9 cellular contexts compared by ENCODE assay signal in genomic region chr11:45885921-45886721, GRCh38. TPM values are rescaled to one million over a fixed set of nuclear protein-coding genes. Genes with fewer than 3 reads are reported as not detected.
A peak's percentile ranks its signal among the peaks of the same experiment; 100 is the strongest.
DNase-seq lines count a peak whose midpoint lies in the region; ATAC-seq, FAIRE-seq and TF ChIP-seq lines count a peak whose summit lies in the region.
"Had no signal": no experiment of that assay in that cellular context is flagged by ENCODE, and none has a peak within 500 bp of the region (broad histone marks: within the 10 kb centered on the region; RNA-seq: fewer than 3 reads in every experiment).

No MANE protein-coding gene starts in this region.

- CTCF ChIA-PET in SK-N-SH (lab: Yijun Ruan, JAX) = interaction anchor here (0.9 to 3.8 kb wide), 3 partner anchors 13 to 79 kb away, joined by 3 to 25 read pairs (median 3); no protein-coding TSS in a partner anchor

- H3K27ac ChIP-seq in SK-N-SH (ENCODE audit: low read depth in 2 of 2, low read length in 1 of 2) (peak overlapping the region in 1 of 2 experiments; percentile 63; a peak in 1 of 4 replicates), right atrium auricular region (no peak overlapping the region)

- ATAC-seq in HG02981 (IDR thresholded peaks at IDR 0.05; ENCODE audit: unreplicated experiment) = no peak

- H3K27me3 ChIP-seq in SK-N-SH (ENCODE audit: insufficient read depth) = no peaks in the 10 kb centered on the region
- H3K27me3 ChIP-seq in right atrium auricular region = no peaks in the 10 kb centered on the region
- H3K27me3 ChIP-seq in skeletal muscle satellite cell (ENCODE audit: control insufficient read depth, insufficient read depth, low read length) = peaks cover 27% of the 10 kb centered on the region

- 0 out of 2 replicates have a peak overlapping the region, but pooled peaks have one; percentile 14 for H3K9ac ChIP-seq in SK-N-SH
- H3K9ac ChIP-seq in skeletal muscle satellite cell (ENCODE audit: low read depth, low read length) = no peak overlapping the region

- POLR2A ChIA-PET in SK-N-SH (lab: Yijun Ruan, JAX) = interaction anchor here (0.9 kb wide), 1 partner anchor 32 kb away, joined by 3 read pairs; no protein-coding TSS in a partner anchor

- H3F3A ChIP-seq in SK-N-SH (replicated peaks; ENCODE audit: insufficient read depth) = no peaks in the 10 kb centered on the region

- TF ChIP-seq RAD21 in SK-N-SH (IDR thresholded peaks at IDR 0.05; ENCODE audit: low read length) = no peak

- H3K4me3 ChIP-seq in SK-N-SH (ENCODE audit: low read depth in 2 of 2, low read length in 1 of 2) (peak overlapping the region; percentile 66 to 67), right atrium auricular region (peak overlapping the region; percentile 39 to 62), skeletal muscle satellite cell (ENCODE audit: low read length) (peak overlapping the region; percentile 64)

- no peak for TF ChIP-seq EP300 in SK-N-SH (IDR thresholded peaks at IDR 0.05; ENCODE audit: borderline replicate concordance in 1 of 2, low read depth in 1 of 2, low read length in 1 of 2)

- no peaks in the 10 kb centered on the region for H3K9me2 ChIP-seq in SK-N-SH

- peaks cover 16% of the 10 kb centered on the region for H4K20me1 ChIP-seq in SK-N-SH (ENCODE audit: insufficient read depth)

- H3K79me2 ChIP-seq in SK-N-SH (ENCODE audit: insufficient read depth) = no peaks in the 10 kb centered on the region

- DNase-seq in DMS53 (lab: John Stamatoyannopoulos, UW) (peak; percentile 63), DMS53 treated with DMSO at 0.1 percent for 48 hours (lab: John Stamatoyannopoulos, UW; ENCODE audit: unreplicated experiment) (no peak), SK-N-SH (peak; percentile 78), right atrium auricular region (ENCODE audit: low spot score) (no peak), GOT3 (lab: John Stamatoyannopoulos, UW) (no peak), GM19239 (ENCODE audit: insufficient read length, low spot score) (no peak)

- H3K36me3 ChIP-seq in SK-N-SH (replicated peaks in 1 of 2; ENCODE audit: control insufficient read depth in 1 of 2, insufficient read depth in 2 of 2, low read length in 1 of 2) (peaks cover 0 to 4% of the 10 kb centered on the region in 2 experiments), right atrium auricular region (peaks cover 18% of the 10 kb centered on the region), skeletal muscle satellite cell (ENCODE audit: insufficient read depth, low read length) (peaks cover 9% of the 10 kb centered on the region)

- TF ChIP-seq CTCF in SK-N-SH (IDR thresholded peaks at IDR 0.05) = no peak
- TF ChIP-seq CTCF in right atrium auricular region (IDR thresholded peaks at IDR 0.05) = no peak

- H2AFZ ChIP-seq in SK-N-SH (ENCODE audit: low read depth) = 0 out of 2 replicates have a peak overlapping the region, but pooled peaks have one; percentile 16

- peak overlapping the region; percentile 93 for H3K4me2 ChIP-seq in SK-N-SH
- peak overlapping the region; percentile 79 for H3K4me2 ChIP-seq in skeletal muscle satellite cell (ENCODE audit: low read length)

- H3K9me3 ChIP-seq in SK-N-SH = no peaks in the 10 kb centered on the region
- no peaks in the 10 kb centered on the region for H3K9me3 ChIP-seq in right atrium auricular region
- H3K9me3 ChIP-seq in skeletal muscle satellite cell (replicated peaks; ENCODE audit: low read length) = no peaks in the 10 kb centered on the region

- FAIRE-seq in GM19239 (lab: Jason Lieb, UNC) = no peak

- H3K4me1 ChIP-seq in SK-N-SH (ENCODE audit: control insufficient read depth in 1 of 2, insufficient read depth in 2 of 2, low read depth in 1 of 2, low read length in 1 of 2) (peaks cover 3 to 48% of the 10 kb centered on the region in 2 experiments), right atrium auricular region (peaks cover 0 to 14% of the 10 kb centered on the region in 2 donors), skeletal muscle satellite cell (ENCODE audit: control insufficient read depth, insufficient read depth, low read length) (peaks cover 5% of the 10 kb centered on the region)

- WGBS in SK-N-SH (ENCODE audit: low lambda C conversion rate) = 14% methylated on average over 12 of the region's 43 CpGs

TF ChIP-seq in SK-N-SH, 30 proteins besides CTCF, POLR2A, EP300 and RAD21:
- no peak for TF ChIP-seq YY1 (IDR thresholded peaks at IDR 0.05; ENCODE audit: low read depth)

RNA-seq across cellular contexts. Expression of gene MAPK8IP1, which starts 0.7 kb away (rescaled TPM):
- 11.0 and 12.5 TPM in 2 replicates for polyA plus RNA-seq in SK-N-SH (2012; rRNA removed)
- 6.0 and 9.8 TPM in 2 replicates for polyA plus RNA-seq in SK-N-SH (2012; cell fraction: cytosol; rRNA removed)
- polyA plus RNA-seq in SK-N-SH (2012; cell fraction: nucleus; rRNA removed) = 21.1 and 22.5 TPM in 2 replicates
- total RNA-seq in right atrium auricular region = 1 to 10 TPM; 7.3 to 8.9 TPM
- total RNA-seq in skeletal muscle satellite cell (2012; rRNA removed) = 2.5 and 5.0 TPM in 2 replicates

RNA-seq across cellular contexts. Expression of gene FREY1, which starts 20.9 kb away (rescaled TPM):
- polyA plus RNA-seq in SK-N-SH (2012; rRNA removed) = 0.30 and 0.49 TPM in 2 replicates
- 0.14 TPM in 1 of 2 replicates, not detected in the other for polyA plus RNA-seq in SK-N-SH (2012; cell fraction: cytosol; rRNA removed)
- 0.89 and 1.3 TPM in 2 replicates for polyA plus RNA-seq in SK-N-SH (2012; cell fraction: nucleus; rRNA removed)
- total RNA-seq in right atrium auricular region = under 1 TPM; 0.55 to 0.82 TPM
- 0.66 and 2.8 TPM in 2 replicates for total RNA-seq in skeletal muscle satellite cell (2012; rRNA removed)

RNA-seq across cellular contexts. Expression of gene PEX16, which starts 31.6 kb away (rescaled TPM):
- 44.1 and 46.4 TPM in 2 replicates for polyA plus RNA-seq in SK-N-SH (2012; rRNA removed)
- 22.0 and 28.1 TPM in 2 replicates for polyA plus RNA-seq in SK-N-SH (2012; cell fraction: cytosol; rRNA removed)
- polyA plus RNA-seq in SK-N-SH (2012; cell fraction: nucleus; rRNA removed) = 92.8 and 94.1 TPM in 2 replicates
- total RNA-seq in right atrium auricular region = 10 to 100 TPM; 12.9 to 17.4 TPM
- 28.6 and 30.1 TPM in 2 replicates for total RNA-seq in skeletal muscle satellite cell (2012; rRNA removed)

RNA-seq across cellular contexts. Expression of gene LARGE2, which starts 36.3 kb away (rescaled TPM):
- 1.4 and 2.4 TPM in 2 replicates for polyA plus RNA-seq in SK-N-SH (2012; rRNA removed)
- polyA plus RNA-seq in SK-N-SH (2012; cell fraction: cytosol; rRNA removed) = 0.94 and 1.6 TPM in 2 replicates
- polyA plus RNA-seq in SK-N-SH (2012; cell fraction: nucleus; rRNA removed) = 4.6 and 6.3 TPM in 2 replicates
- under 1 TPM in 1 of 2 donors, not detected in 1; 0.51 TPM for total RNA-seq in right atrium auricular region
- under 0.01 TPM in 1 of 2 replicates, not detected in the other for total RNA-seq in skeletal muscle satellite cell (2012; rRNA removed)
- total RNA-seq: glomerular endothelial cell had no signal

RNA-seq across cellular contexts. Expression of gene CRY2, which starts 38.8 kb away (rescaled TPM):
- polyA plus RNA-seq in SK-N-SH (2012; rRNA removed) = 6.7 and 9.1 TPM in 2 replicates
- polyA plus RNA-seq in SK-N-SH (2012; cell fraction: cytosol; rRNA removed) = 2.8 and 3.7 TPM in 2 replicates
- 28.1 and 30.4 TPM in 2 replicates for polyA plus RNA-seq in SK-N-SH (2012; cell fraction: nucleus; rRNA removed)
- 10 to 100 TPM; 43.0 to 62.9 TPM for total RNA-seq in right atrium auricular region
- total RNA-seq in skeletal muscle satellite cell (2012; rRNA removed) = 6.1 and 7.4 TPM in 2 replicates

Comparison
In these comparisons a context has a peak if more than half of its experiments do, and no peak if none do; other contexts are left out.
1. DNase-seq: peak in DMS53 (single experiment) and SK-N-SH (single experiment); none in DMS53 treated with DMSO at 0.1 percent for 48 hours (single experiment), right atrium auricular region (single experiment), GOT3 (single experiment) and GM19239 (single experiment).
2. Peak in every context shown above with its lines, with median percentiles within 50 percentile points of each other: H3K4me3 ChIP-seq.